In the genomic region with DNA sequence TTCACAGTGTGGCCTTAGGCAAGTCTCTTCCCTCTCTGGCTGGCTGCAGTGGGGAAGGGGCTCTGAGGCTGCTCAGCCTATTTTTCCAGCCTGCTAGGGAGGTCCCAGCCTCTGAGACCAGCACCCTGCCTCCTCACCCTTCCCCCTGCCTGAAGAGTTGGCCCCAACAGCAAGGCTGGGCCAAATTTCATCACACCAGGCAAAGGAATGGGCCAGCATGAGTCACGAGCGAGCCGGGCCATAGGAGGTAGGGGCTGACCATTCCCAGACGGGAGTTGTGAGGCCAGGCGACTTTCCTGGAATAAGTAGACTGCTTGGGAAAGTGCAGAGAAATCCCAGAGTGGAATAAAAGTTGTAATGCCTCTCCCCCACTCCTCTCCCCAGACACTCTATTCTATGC, we compare ENCODE assay signal across 12 cellular contexts. TPM values are rescaled to one million over a fixed set of nuclear protein-coding genes. Genes with fewer than 3 reads are reported as not detected.
A peak's percentile ranks its signal among the peaks of the same experiment; 100 is the strongest.
DNase-seq lines count a peak whose midpoint lies in the region; ATAC-seq, FAIRE-seq and TF ChIP-seq lines count a peak whose summit lies in the region.
"Had no signal": no experiment of that assay in that cellular context is flagged by ENCODE, and none has a peak within 500 bp of the region (broad histone marks: within the 10 kb centered on the region; RNA-seq: fewer than 3 reads in every experiment).

No MANE protein-coding gene starts in this region.

- no peaks in the 10 kb centered on the region for H3K27me3 ChIP-seq in hepatocyte

- DNase-seq in GM04504 (ENCODE audit: low read depth) (peak; percentile 96), astrocyte of the spinal cord (ENCODE audit: low read depth, low spot score) (peak; percentile 86), hepatocyte (ENCODE audit: low spot score) (peak; percentile 73), stromal cell of bone marrow (ENCODE audit: low read depth) (peak; percentile 92), D721Med (ENCODE audit: insufficient read length, low spot score) (no peak), NCI-H1694 treated with DMSO at 0.1 percent for 48 hours (lab: John Stamatoyannopoulos, UW) (no peak), SIG-M5 treated with dmso at 0.1 percent for 504 hours (lab: John Stamatoyannopoulos, UW; ENCODE audit: unreplicated experiment) (no peak)
- DNase-seq in activated T-cell treated with anti-CD3 and anti-CD28 coated beads, Interleukin-2, amount 50 U/mL, for 4 hours = no peak
- DNase-seq: activated CD4-positive, alpha-beta T cell treated with anti-CD3 and anti-CD28 coated beads for 4 hours; stimulated activated naive CD8-positive, alpha-beta T cell treated with anti-CD3 and anti-CD28 coated beads, Interleukin-15, amount 100 ng/mL, for 72 hours had no signal

- FAIRE-seq in D721Med (lab: Jason Lieb, UNC) = no peak

- H3K36me3 ChIP-seq in hepatocyte (replicated peaks; ENCODE audit: insufficient read depth, low read depth) = no peaks in the 10 kb centered on the region
- H3K36me3 ChIP-seq: adrenal gland had no signal

- no peaks in the 10 kb centered on the region for H3K9me3 Mint-ChIP-seq in activated T-cell treated with anti-CD3 and anti-CD28 coated beads, Interleukin-2, amount 50 U/mL, for 4 hours

- H3K4me2 ChIP-seq in hepatocyte = no peak overlapping the region

- H3K4me3 ChIP-seq in astrocyte of the spinal cord (ENCODE audit: low read depth, low read length) = no peak overlapping the region
- no peak overlapping the region for H3K4me3 ChIP-seq in hepatocyte
- H3K4me3 ChIP-seq: adrenal gland had no signal

- H3K79me2 ChIP-seq in hepatocyte = no peaks in the 10 kb centered on the region

- peaks cover 9% of the 10 kb centered on the region for H3K4me1 ChIP-seq in hepatocyte (ENCODE audit: insufficient read depth)
- H3K4me1 ChIP-seq: adrenal gland had no signal

- H2AFZ ChIP-seq in hepatocyte = no peak overlapping the region

- no peaks in the 10 kb centered on the region for H3K36me3 Mint-ChIP-seq in activated T-cell treated with anti-CD3 and anti-CD28 coated beads, Interleukin-2, amount 50 U/mL, for 4 hours (ENCODE audit: insufficient read depth)

- H3K4me1 Mint-ChIP-seq in activated T-cell treated with anti-CD3 and anti-CD28 coated beads, Interleukin-2, amount 50 U/mL, for 4 hours (ENCODE audit: low read depth) = peaks cover 18% of the 10 kb centered on the region

- peak overlapping the region; percentile 46 for H3K27ac ChIP-seq in hepatocyte
- H3K27ac ChIP-seq: adrenal gland had no signal

- H3K9me3 ChIP-seq in hepatocyte (ENCODE audit: low read depth) = no peaks in the 10 kb centered on the region
- H3K9me3 ChIP-seq: adrenal gland had no signal

- in situ Hi-C loops in astrocyte of the spinal cord (cut with HindIII; ENCODE audit: low sequenced_read_pairs) = no loop called here

- H4K20me1 ChIP-seq in hepatocyte (ENCODE audit: insufficient read depth, poor library complexity, severe bottlenecking) = no peaks in the 10 kb centered on the region

- ATAC-seq in activated T-cell treated with anti-CD3 and anti-CD28 coated beads, Interleukin-2, amount 50 U/mL, for 4 hours = no peak
- ATAC-seq: stimulated activated naive CD8-positive, alpha-beta T cell treated with anti-CD3 and anti-CD28 coated beads, Interleukin-15, amount 100 ng/mL, for 72 hours had no signal

- no peak overlapping the region for H3K4me3 Mint-ChIP-seq in activated T-cell treated with anti-CD3 and anti-CD28 coated beads, Interleukin-2, amount 50 U/mL, for 4 hours
- H3K4me3 Mint-ChIP-seq: stimulated activated naive CD8-positive, alpha-beta T cell treated with anti-CD3 and anti-CD28 coated beads, Interleukin-15, amount 100 ng/mL, for 72 hours had no signal

- no peaks in the 10 kb centered on the region for H3K9me2 ChIP-seq in hepatocyte (replicated peaks; ENCODE audit: insufficient read depth)

- WGBS in hepatocyte (ENCODE audit: low lambda C conversion rate, missing lambda C conversion rate) = 60% methylated on average over 5 of the region's 5 CpGs

- TF ChIP-seq CTCF in astrocyte of the spinal cord (IDR thresholded peaks at IDR 0.05; ENCODE audit: low read depth, low read length) = no peak
- no peak for TF ChIP-seq CTCF in hepatocyte (IDR thresholded peaks at IDR 0.05; ENCODE audit: poor library complexity)
- TF ChIP-seq CTCF in D721Med (IDR thresholded peaks at IDR 0.05; ENCODE audit: insufficient read depth, missing control alignments) = no peak

- H3K27me3 Mint-ChIP-seq in activated T-cell treated with anti-CD3 and anti-CD28 coated beads, Interleukin-2, amount 50 U/mL, for 4 hours (ENCODE audit: low read depth) = peaks cover 25% of the 10 kb centered on the region

RNA-seq across cellular contexts. Expression of gene FBLN2, which starts 5.7 kb away (rescaled TPM):
- 73.8 and 75.8 TPM in 2 replicates for total RNA-seq in hepatocyte
- polyA plus RNA-seq in hepatocyte = 76.2 and 85.6 TPM in 2 replicates
- total RNA-seq in activated T-cell treated with anti-CD3 and anti-CD28 coated beads, Interleukin-2, amount 50 U/mL, for 4 hours = under 1 TPM; 0.16 to 0.63 (median 0.16) TPM
- total RNA-seq: OCI-LY7 had no signal

Comparison
In these comparisons a context has a peak if more than half of its experiments do, and no peak if none do; other contexts are left out.
1. DNase-seq: peak in GM04504 (single experiment), astrocyte of the spinal cord (single experiment), hepatocyte (single experiment) and stromal cell of bone marrow (single experiment); none in D721Med (single experiment), NCI-H1694 treated with DMSO at 0.1 percent for 48 hours (single experiment), SIG-M5 treated with dmso at 0.1 percent for 504 hours (single experiment) and activated T-cell treated with anti-CD3 and anti-CD28 coated beads, Interleukin-2, amount 50 U/mL, for 4 hours (single experiment).
2. RNA of gene FBLN2, which starts 5.7 kb away (total RNA-seq): 73.8 to 75.8 TPM in hepatocyte; 0.16 to 0.63 TPM in activated T-cell treated with anti-CD3 and anti-CD28 coated beads, Interleukin-2, amount 50 U/mL, for 4 hours; every median in the first group is over 10 times any median in the second.